8 cellular contexts compared by ENCODE assay signal in the genomic region with DNA sequence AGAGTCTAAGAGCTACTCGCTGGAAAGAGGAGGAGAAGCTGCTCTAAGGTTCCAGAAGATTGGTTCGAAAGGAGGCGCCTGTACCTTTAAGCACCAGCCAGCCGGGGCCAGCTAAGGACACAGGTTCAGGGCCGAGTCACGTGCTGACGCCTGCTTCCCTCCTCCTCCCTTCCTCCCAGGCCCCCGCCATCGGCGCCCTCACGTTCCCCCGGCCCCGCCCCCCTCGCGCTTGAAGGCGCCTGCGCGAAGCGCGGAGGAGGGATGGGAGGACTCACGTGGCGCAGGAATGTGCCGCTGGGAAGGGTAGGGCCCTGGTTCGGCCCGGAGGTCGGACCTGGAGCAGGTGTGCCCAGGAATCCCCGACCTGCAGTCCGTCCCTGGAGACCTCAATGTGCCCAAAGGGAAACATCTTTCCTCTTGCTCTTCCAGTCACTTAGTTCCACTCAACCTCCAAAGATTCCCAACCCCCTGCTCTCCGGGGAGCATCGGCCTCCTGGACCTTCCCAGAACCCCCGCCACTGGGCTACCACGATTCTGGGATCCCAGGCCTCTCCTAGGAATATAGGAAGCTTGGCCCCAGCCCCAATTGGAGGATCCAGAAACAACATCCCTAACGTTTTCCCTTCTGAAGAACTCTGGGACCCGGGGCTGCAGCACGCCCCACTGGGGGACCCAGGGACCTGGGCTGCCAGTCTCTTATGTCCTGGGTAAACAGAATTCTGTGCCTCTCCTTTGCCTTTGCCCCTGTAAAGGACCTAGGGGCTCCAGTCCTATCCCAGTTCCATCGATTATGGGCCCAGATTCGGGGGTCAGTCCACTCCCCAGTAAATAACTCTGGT. TPM values are rescaled to one million over a fixed set of nuclear protein-coding genes. Genes with fewer than 3 reads are reported as not detected.
DNase-seq lines count a peak whose midpoint lies in the region; ATAC-seq, FAIRE-seq and TF ChIP-seq lines count a peak whose summit lies in the region.

No MANE protein-coding gene starts in this region.

- peak overlapping the region; percentile 90 for H3K27ac Mint-ChIP-seq in activated CD4-positive, alpha-beta T cell treated with anti-CD3 and anti-CD28 coated beads, Interleukin-2, amount 10 ng/mL, durations not matched to agents 7 days and 5 days

- no peaks in the 10 kb centered on the region for H3K9me3 ChIP-seq in colonic mucosa

- peaks cover 18% of the 10 kb centered on the region for H3K36me3 Mint-ChIP-seq in activated CD4-positive, alpha-beta T cell treated with anti-CD3 and anti-CD28 coated beads, Interleukin-2, amount 10 ng/mL, durations not matched to agents 7 days and 5 days (ENCODE audit: low read depth)

- peaks cover 60% of the 10 kb centered on the region for H3K4me1 Mint-ChIP-seq in activated CD4-positive, alpha-beta T cell treated with anti-CD3 and anti-CD28 coated beads, Interleukin-2, amount 10 ng/mL, durations not matched to agents 7 days and 5 days

- POLR2A ChIA-PET in activated CD4-positive, alpha-beta T cell treated with anti-CD3 and anti-CD28 coated beads, Interleukin-2, amount 10 ng/mL, durations not matched to agents 7 days and 5 days (lab: Charles Lee) = interaction anchor here (1.0 kb wide), 1 partner anchor 11 kb away, joined by 4 read pairs; the partner anchor contains the start of gene CA11

- H3K27ac ChIP-seq in colonic mucosa = peak overlapping the region; percentile 93

- peak overlapping the region; percentile 61 to 86 for H3K9ac ChIP-seq in colonic mucosa (ENCODE audit: low read depth in 2 of 2, low read length in 2 of 2)

- intact Hi-C loops in colonic mucosa (cut with DNase I) = no loop called here

- H3K9me3 Mint-ChIP-seq in activated CD4-positive, alpha-beta T cell treated with anti-CD3 and anti-CD28 coated beads, Interleukin-2, amount 10 ng/mL, durations not matched to agents 7 days and 5 days = peaks cover 3% of the 10 kb centered on the region

- FAIRE-seq in GM12891 (lab: Jason Lieb, UNC) = peak; percentile 94

- no peak for TF ChIP-seq POLR2A in GM12891 (IDR thresholded peaks at IDR 0.05; ENCODE audit: low read depth, low read length)

- CTCF ChIA-PET in activated CD4-positive, alpha-beta T cell treated with anti-CD3 and anti-CD28 coated beads, Interleukin-2, amount 10 ng/mL, durations not matched to agents 7 days and 5 days (lab: Charles Lee) = interaction anchor here (0.5 to 2.3 kb wide), 5 partner anchors 11 to 564 kb away, joined by 3 to 10 read pairs (median 3); partner anchors contain the start of gene CA11

- H3K4me3 Mint-ChIP-seq in activated CD4-positive, alpha-beta T cell treated with anti-CD3 and anti-CD28 coated beads, Interleukin-2, amount 10 ng/mL, durations not matched to agents 7 days and 5 days = peak overlapping the region; percentile 74

- no peaks in the 10 kb centered on the region for H3K27me3 ChIP-seq in colonic mucosa

- H3K4me3 ChIP-seq in colonic mucosa = peak overlapping the region; percentile 81

- H3K36me3 ChIP-seq in colonic mucosa = no peaks in the 10 kb centered on the region

- H3K27me3 Mint-ChIP-seq in activated CD4-positive, alpha-beta T cell treated with anti-CD3 and anti-CD28 coated beads, Interleukin-2, amount 10 ng/mL, durations not matched to agents 7 days and 5 days = no peaks in the 10 kb centered on the region

- H3K4me1 ChIP-seq in colonic mucosa = peaks cover 35% of the 10 kb centered on the region

- peak; percentile 35 for ATAC-seq in HG03439 (IDR thresholded peaks at IDR 0.05; ENCODE audit: unreplicated experiment)
- ATAC-seq in HG03520 (IDR thresholded peaks at IDR 0.05; ENCODE audit: unreplicated experiment) = no peak

- TF ChIP-seq CTCF in colonic mucosa (IDR thresholded peaks at IDR 0.05) = no peak

- DNase-seq in GM12891 (ENCODE audit: insufficient read length, low spot score) (peak; percentile 76), NCI-H526 treated with DMSO at 0.1 percent for 48 hours (lab: John Stamatoyannopoulos, UW) (peak; percentile 88), colonic mucosa (peak; percentile 98), left kidney (ENCODE audit: low read depth, low spot score) (peak; percentile 99)
- peak; percentile 94 for DNase-seq in activated CD4-positive, alpha-beta T cell treated with anti-CD3 and anti-CD28 coated beads, Interleukin-2, amount 10 ng/mL, durations not matched to agents 7 days and 5 days
- DNase-seq in stimulated activated CD4-positive, alpha-beta T cell treated with anti-CD3 and anti-CD28 coated beads, Interleukin-1b, Interleukin-23, amount 100 ng/mL, for 4 hours (ENCODE audit: low read depth in 2 of 2) = peak; percentile 88 to 95

TF ChIP-seq in GM12891, 5 proteins besides CTCF, POLR2A, EP300 and RAD21:
- TF ChIP-seq POLR2AphosphoS5 (IDR thresholded peaks at IDR 0.05; ENCODE audit: low read depth, low read length) (no peak), POU2F2 (IDR thresholded peaks at IDR 0.05; ENCODE audit: low read depth, low read length) (no peak), SPI1 (IDR thresholded peaks at IDR 0.05; ENCODE audit: low read depth, low read length) (no peak; the same call in 1 of the 2 replicates), TAF1 (IDR thresholded peaks at IDR 0.05; ENCODE audit: low read depth, low read length) (no peak), PAX5 (IDR thresholded peaks at IDR 0.05; ENCODE audit: insufficient read depth, low read length, severe bottlenecking) (peak; percentile 44)

RNA-seq across cellular contexts. Expression of gene DBP, which starts 2.5 kb away (rescaled TPM):
- polyA plus RNA-seq in GM12891 (2012; ENCODE audit: low read depth, missing spikeins) = 6.5 TPM
- 10 to 100 TPM; 24.1 to 25.8 TPM for total RNA-seq in activated CD4-positive, alpha-beta T cell treated with anti-CD3 and anti-CD28 coated beads, Interleukin-2, amount 10 ng/mL, durations not matched to agents 7 days and 5 days
- 1 to 10 TPM; 4.7 to 8.9 TPM for total RNA-seq in colonic mucosa

RNA-seq across cellular contexts. Expression of gene CA11, which starts 11.3 kb away (rescaled TPM):
- polyA plus RNA-seq in GM12891 (2012; ENCODE audit: low read depth, missing spikeins) = 9.8 TPM
- 10 to 100 TPM; 10.1 to 10.8 TPM for total RNA-seq in activated CD4-positive, alpha-beta T cell treated with anti-CD3 and anti-CD28 coated beads, Interleukin-2, amount 10 ng/mL, durations not matched to agents 7 days and 5 days
- total RNA-seq in colonic mucosa = 1 to 10 TPM; 1.4 to 2.7 TPM

RNA-seq across cellular contexts. Expression of gene SPHK2, which starts 15.3 kb away (rescaled TPM):
- 12.4 TPM for polyA plus RNA-seq in GM12891 (2012; ENCODE audit: low read depth, missing spikeins)
- total RNA-seq in activated CD4-positive, alpha-beta T cell treated with anti-CD3 and anti-CD28 coated beads, Interleukin-2, amount 10 ng/mL, durations not matched to agents 7 days and 5 days = 10 to 100 TPM; 28.2 to 33.6 TPM
- total RNA-seq in colonic mucosa = 10 to 100 TPM; 36.2 to 48.4 TPM

RNA-seq across cellular contexts. Expression of gene RPL18, which starts 15.7 kb away (rescaled TPM):
- 3,629 TPM for polyA plus RNA-seq in GM12891 (2012; ENCODE audit: low read depth, missing spikeins)
- total RNA-seq in activated CD4-positive, alpha-beta T cell treated with anti-CD3 and anti-CD28 coated beads, Interleukin-2, amount 10 ng/mL, durations not matched to agents 7 days and 5 days = 1,000 to 10,000 TPM; 1,477 to 1,601 TPM
- 1,000 to 10,000 TPM; 1,499 to 1,736 TPM for total RNA-seq in colonic mucosa

RNA-seq across cellular contexts. Expression of gene FAM83E, which starts 19.8 kb away (rescaled TPM):
- polyA plus RNA-seq in GM12891 (2012; ENCODE audit: low read depth, missing spikeins) = not detected
- total RNA-seq in activated CD4-positive, alpha-beta T cell treated with anti-CD3 and anti-CD28 coated beads, Interleukin-2, amount 10 ng/mL, durations not matched to agents 7 days and 5 days = 1 to 10 TPM; 2.5 TPM
- 100 to 1,000 TPM; 150 to 198 TPM for total RNA-seq in colonic mucosa
